In genomic region chr2:130724455-130724854, GRCh38 we compare ENCODE assay signal across 26 cellular contexts. TPM values are rescaled to one million over a fixed set of nuclear protein-coding genes. Genes with fewer than 3 reads are reported as not detected.
DNase-seq lines count a peak whose midpoint lies in the region; ATAC-seq, FAIRE-seq and TF ChIP-seq lines count a peak whose summit lies in the region.
"Had no signal": no experiment of that assay in that cellular context is flagged by ENCODE, and none has a peak within 500 bp of the region (broad histone marks: within the 10 kb centered on the region; RNA-seq: fewer than 3 reads in every experiment).

No MANE protein-coding gene starts in this region.

- peak; percentile 61 for FAIRE-seq in GM12891 (lab: Jason Lieb, UNC)
- peak; percentile 72 for FAIRE-seq in bronchial epithelial cell (lab: Jason Lieb, UNC)
- peak; percentile 96 for FAIRE-seq in urothelium cell line (lab: Jason Lieb, UNC)
- FAIRE-seq: A549, D721Med, GM12878, GM18507, H54 had no signal

- intact Hi-C loops in MCF 10A (cut with micrococcal nuclease): no loop called here

- H3K27me3 Mint-ChIP-seq in activated T-cell treated with anti-CD3 and anti-CD28 coated beads, Interleukin-2, amount 50 U/mL, for 4 hours (ENCODE audit: low read depth): peaks cover 19% of the 10 kb centered on the region
- H3K27me3 Mint-ChIP-seq in MCF 10A (ENCODE audit: insufficient read depth, unreplicated experiment): no peaks in the 10 kb centered on the region

- no peak for TF ChIP-seq POLR2A in GM12891 (IDR thresholded peaks at IDR 0.05; ENCODE audit: low read depth, low read length)

- H3K4me3 Mint-ChIP-seq in activated T-cell treated with anti-CD3 and anti-CD28 coated beads, Interleukin-2, amount 50 U/mL, for 4 hours: no peak overlapping the region
- H3K4me3 Mint-ChIP-seq in MCF 10A (ENCODE audit: unreplicated experiment): no peak overlapping the region
- H3K4me3 Mint-ChIP-seq: CD14-positive monocyte; CD4-positive, alpha-beta T cell; CD8-positive, alpha-beta memory T cell; GM23338 had no signal

- no peaks in the 10 kb centered on the region for H3K9me3 Mint-ChIP-seq in activated T-cell treated with anti-CD3 and anti-CD28 coated beads, Interleukin-2, amount 50 U/mL, for 4 hours
- H3K9me3 Mint-ChIP-seq in MCF 10A (ENCODE audit: unreplicated experiment): no peaks in the 10 kb centered on the region
- H3K9me3 Mint-ChIP-seq: CD4-positive, alpha-beta T cell had no signal

- no peaks in the 10 kb centered on the region for H3K27me3 ChIP-seq in bronchial epithelial cell (ENCODE audit: control insufficient read depth, insufficient read depth, low read length)
- H3K27me3 ChIP-seq: BE2C; BLaER1 treated with 17β-estradiol and CSF1 and Interleukin-3, amounts not matched to agents 10 nM and 100 nM had no signal

- peaks cover 17% of the 10 kb centered on the region for H3K4me1 Mint-ChIP-seq in activated T-cell treated with anti-CD3 and anti-CD28 coated beads, Interleukin-2, amount 50 U/mL, for 4 hours (ENCODE audit: low read depth)
- no peaks in the 10 kb centered on the region for H3K4me1 Mint-ChIP-seq in MCF 10A (ENCODE audit: insufficient read depth, unreplicated experiment)

- H3K36me3 ChIP-seq in bronchial epithelial cell (ENCODE audit: control insufficient read depth, insufficient read depth, low read length): no peaks in the 10 kb centered on the region
- H3K36me3 ChIP-seq: BE2C; BLaER1 treated with 17β-estradiol and CSF1 and Interleukin-3, amounts not matched to agents 10 nM and 100 nM; HAP-1 had no signal

- ATAC-seq in activated T-cell treated with anti-CD3 and anti-CD28 coated beads, Interleukin-2, amount 50 U/mL, for 4 hours: no peak
- ATAC-seq: A549, GM12878, GM23338 had no signal

- H3K27ac Mint-ChIP-seq in MCF 10A (ENCODE audit: low read depth, unreplicated experiment): no peak overlapping the region
- H3K27ac Mint-ChIP-seq: CD14-positive monocyte; CD4-positive, alpha-beta T cell; CD8-positive, alpha-beta memory T cell; GM23338 had no signal

- H3K36me3 Mint-ChIP-seq in activated T-cell treated with anti-CD3 and anti-CD28 coated beads, Interleukin-2, amount 50 U/mL, for 4 hours (ENCODE audit: insufficient read depth): no peaks in the 10 kb centered on the region
- no peaks in the 10 kb centered on the region for H3K36me3 Mint-ChIP-seq in MCF 10A (ENCODE audit: insufficient read depth, unreplicated experiment)
- H3K36me3 Mint-ChIP-seq: CD14-positive monocyte had no signal

- DNase-seq in GM12891 (ENCODE audit: insufficient read length, low spot score) (no peak), HEK293T (ENCODE audit: extremely low spot score) (no peak), bronchial epithelial cell (ENCODE audit: low read depth) (no peak), urothelium cell line (ENCODE audit: low spot score) (no peak), foreskin melanocyte (no peak), MCF 10A (ENCODE audit: unreplicated experiment) (no peak)
- no peak for DNase-seq in activated T-cell treated with anti-CD3 and anti-CD28 coated beads, Interleukin-2, amount 50 U/mL, for 4 hours
- DNase-seq: 8988T; ACHN; AML-193; BE2C; CD4-positive, alpha-beta T cell; CD8-positive, alpha-beta memory T cell; DMS 273 treated with DMSO at 0.1 percent for 48 hours; DMS79; EL; GDM1 had no signal

- POLR2A ChIA-PET in HEK293T (lab: Yijun Ruan, JAX): no interaction called here
- POLR2A ChIA-PET in MCF 10A (lab: Yijun Ruan, JAX): no interaction called here

- no peak for TF ChIP-seq CTCF in bronchial epithelial cell (IDR thresholded peaks at IDR 0.05; ENCODE audit: insufficient read depth, low read length, severe bottlenecking)
- TF ChIP-seq CTCF in MCF 10A (IDR thresholded peaks at IDR 0.05; ENCODE audit: unreplicated experiment): no peak

- no peak overlapping the region for H3K4me3 ChIP-seq in bronchial epithelial cell (ENCODE audit: low read depth, low read length)
- H3K4me3 ChIP-seq: A549; BLaER1 treated with 17β-estradiol and CSF1 and Interleukin-3, amounts not matched to agents 10 nM and 100 nM; GM12878; GM23338; HAP-1 had no signal

- no TSS peak for BruUV-seq in MCF 10A (replicated peaks; lab: Mats Ljungman, UMichigan)

- CTCF ChIA-PET in HEK293T (lab: Yijun Ruan, JAX) (no interaction called here), MCF 10A (lab: Yijun Ruan, JAX) (no interaction called here)

TF ChIP-seq in GM12891, 5 proteins besides CTCF, POLR2A, EP300 and RAD21:
- TF ChIP-seq POLR2AphosphoS5 (IDR thresholded peaks at IDR 0.05; ENCODE audit: low read depth, low read length) (no peak), TAF1 (IDR thresholded peaks at IDR 0.05; ENCODE audit: low read depth, low read length) (no peak), PAX5 (IDR thresholded peaks at IDR 0.05; ENCODE audit: insufficient read depth, low read length, severe bottlenecking) (no peak), SPI1 (IDR thresholded peaks at IDR 0.05; ENCODE audit: low read depth, low read length) (no peak), POU2F2 (IDR thresholded peaks at IDR 0.05; ENCODE audit: low read depth, low read length) (no peak)

TF ChIP-seq in HEK293T, 16 proteins besides CTCF, POLR2A, EP300 and RAD21:
- no peak for TF ChIP-seq LEF1 (IDR thresholded peaks at IDR 0.05; ENCODE audit: borderline replicate concordance)
- no peak for TF ChIP-seq SP1 (IDR thresholded peaks at IDR 0.05)
- 0 out of 2 replicates have a peak, but pooled peaks have one; percentile 35 for TF ChIP-seq ZNF384 (IDR thresholded peaks at IDR 0.05)
- no peak for TF ChIP-seq HDGF (IDR thresholded peaks at IDR 0.05; ENCODE audit: borderline replicate concordance)
- TF ChIP-seq BHLHE40 (IDR thresholded peaks at IDR 0.05; ENCODE audit: borderline replicate concordance): no peak
- peak; percentile 76 for TF ChIP-seq CTBP1 (IDR thresholded peaks at IDR 0.05; ENCODE audit: borderline replicate concordance)

RNA-seq across cellular contexts. Expression of gene GPR148, which starts 4.4 kb away (rescaled TPM):
- polyA plus RNA-seq in GM12891 (2012; ENCODE audit: low read depth, missing spikeins): not detected
- not detected in 2 replicates for total RNA-seq in bronchial epithelial cell
- not detected for total RNA-seq in activated T-cell treated with anti-CD3 and anti-CD28 coated beads, Interleukin-2, amount 50 U/mL, for 4 hours
- not detected in 2 replicates for total RNA-seq in MCF 10A (2022)
- total RNA-seq: CD4-positive, alpha-beta T cell; CD8-positive, alpha-beta memory T cell; GM12878; GM23338 had no signal
- polyA plus RNA-seq: A549; CD14-positive monocyte; CD8-positive, alpha-beta memory T cell; GM12878 had no signal

RNA-seq across cellular contexts. Expression of gene AMER3, which starts 30.9 kb away (rescaled TPM):
- polyA plus RNA-seq in GM12891 (2012; ENCODE audit: low read depth, missing spikeins): not detected
- under 0.01 TPM in 1 of 2 replicates, not detected in the other for total RNA-seq in bronchial epithelial cell
- not detected for total RNA-seq in activated T-cell treated with anti-CD3 and anti-CD28 coated beads, Interleukin-2, amount 50 U/mL, for 4 hours
- not detected in 2 replicates for total RNA-seq in MCF 10A (2022)
- total RNA-seq: CD4-positive, alpha-beta T cell; CD8-positive, alpha-beta memory T cell; GM12878 had no signal
- polyA plus RNA-seq: A549; CD14-positive monocyte; CD8-positive, alpha-beta memory T cell; GM12878 had no signal
